In the genomic region with DNA sequence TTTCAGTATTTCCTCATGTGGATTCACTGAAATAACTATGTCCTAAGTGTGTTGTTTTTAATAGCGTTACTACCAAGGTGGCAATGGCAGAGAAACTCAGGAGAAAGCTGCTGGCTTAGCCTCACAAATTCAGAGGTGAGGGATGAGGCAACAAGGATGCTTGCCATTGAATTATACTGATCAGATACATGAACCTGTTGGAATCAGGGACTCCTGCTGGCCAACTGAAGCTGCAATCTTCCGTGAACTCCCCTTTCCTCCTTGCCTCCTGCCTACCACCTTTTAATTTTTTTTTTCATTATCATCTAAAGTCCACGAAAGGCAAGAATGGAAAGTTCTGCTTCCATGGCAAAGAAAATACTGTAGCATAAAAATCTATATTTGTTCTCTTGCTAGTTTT, we compare ENCODE assay signal across 9 cellular contexts.
DNase-seq lines count a peak whose midpoint lies in the region; ATAC-seq and TF ChIP-seq lines count a peak whose summit lies in the region.
"Had no signal": no experiment of that assay in that cellular context is flagged by ENCODE, and none has a peak within 500 bp of the region (broad histone marks: within the 10 kb centered on the region; RNA-seq: fewer than 3 reads in every experiment).

No MANE protein-coding gene starts in this region.

- TF ChIP-seq CTCF in breast epithelium (IDR thresholded peaks at IDR 0.05) (no peak), right lobe of liver (IDR thresholded peaks at IDR 0.05) (peak; percentile 20 to 36 (median 29)), suprapubic skin (IDR thresholded peaks at IDR 0.05) (peak in 1 of 2 donors; percentile 15)

- TF ChIP-seq POLR2A in breast epithelium (IDR thresholded peaks at IDR 0.05) (no peak), right lobe of liver (IDR thresholded peaks at IDR 0.05) (no peak), suprapubic skin (IDR thresholded peaks at IDR 0.05) (no peak)

- H3K27me3 ChIP-seq in breast epithelium (no peaks in the 10 kb centered on the region), right lobe of liver (no peaks in the 10 kb centered on the region), suprapubic skin (no peaks in the 10 kb centered on the region)

- H3K4me1 ChIP-seq in breast epithelium (no peaks in the 10 kb centered on the region), right lobe of liver (peaks cover 0 to 28% (median 12%) of the 10 kb centered on the region in 4 donors), suprapubic skin (peaks cover 34% of the 10 kb centered on the region)

- peak; percentile 48 for DNase-seq in DMS53 (lab: John Stamatoyannopoulos, UW)
- DNase-seq in DMS53 treated with DMSO at 0.1 percent for 48 hours (lab: John Stamatoyannopoulos, UW; ENCODE audit: unreplicated experiment): no peak
- DNase-seq in breast epithelium (ENCODE audit: low spot score in 2 of 2): no peak
- DNase-seq in right lobe of liver: no peak
- no peak for DNase-seq in suprapubic skin (ENCODE audit: low spot score in 2 of 2)
- DNase-seq in UCSD-AML1 (lab: John Stamatoyannopoulos, UW; ENCODE audit: unreplicated experiment): no peak
- DNase-seq: activated CD4-positive, alpha-beta T cell treated with anti-CD3 and anti-CD28 coated beads, Interleukin-2, amount 50 U/mL, for 4 hours had no signal

- no peak for TF ChIP-seq EP300 in suprapubic skin (IDR thresholded peaks at IDR 0.05)

- H3K4me3 ChIP-seq in breast epithelium: no peak overlapping the region
- H3K4me3 ChIP-seq in right lobe of liver: no peak overlapping the region
- H3K4me3 ChIP-seq in suprapubic skin: no peak overlapping the region

- H3K27ac ChIP-seq in breast epithelium (peak overlapping the region; percentile 79 to 81), right lobe of liver (peak overlapping the region; percentile 61 to 66 (median 64)), suprapubic skin (peak overlapping the region; percentile 89)

- ATAC-seq in right lobe of liver: peak in 3 of 4 donors; percentile 10 to 36 (median 25)
- ATAC-seq in HG03354 (IDR thresholded peaks at IDR 0.05; ENCODE audit: poor library complexity, severe bottlenecking, unreplicated experiment): no peak
- no peak for ATAC-seq in GM19463 (IDR thresholded peaks at IDR 0.05; ENCODE audit: unreplicated experiment)

- intact Hi-C loops in breast epithelium (cut with DNase I; ENCODE audit: low total_unique reads) (loop anchor here (5.0 kb wide), 1 partner anchor 285 kb away; no protein-coding TSS in a partner anchor), right lobe of liver (cut with DNase I) (loop anchor here in 1 of 2 donors (10.0 kb wide), 1 partner anchor 282 kb away; no protein-coding TSS in a partner anchor)

- no peaks in the 10 kb centered on the region for H3K36me3 ChIP-seq in breast epithelium
- no peaks in the 10 kb centered on the region for H3K36me3 ChIP-seq in right lobe of liver
- no peaks in the 10 kb centered on the region for H3K36me3 ChIP-seq in suprapubic skin

- H3K9me3 ChIP-seq in breast epithelium (no peaks in the 10 kb centered on the region), right lobe of liver (no peaks in the 10 kb centered on the region), suprapubic skin (no peaks in the 10 kb centered on the region)

- WGBS in right lobe of liver (ENCODE audit: insufficient coverage, low coverage, low lambda C conversion rate, missing lambda C conversion rate): 51% methylated on average over 3 of the region's 3 CpGs
- 64% methylated on average over 3 of the region's 3 CpGs for WGBS in suprapubic skin

Comparison
In these comparisons a context has a peak if more than half of its experiments do, and no peak if none do; other contexts are left out.
1. CTCF ChIP-seq: peak in right lobe of liver (4 of 4); none in breast epithelium (0 of 3).
2. ATAC-seq: peak in right lobe of liver (3 of 4); none in HG03354 (single experiment) and GM19463 (single experiment).
3. Peak in every context shown above with its lines, with median percentiles within 50 percentile points of each other: H3K27ac ChIP-seq.